In genomic region chr5:84361572-84361971, GRCh38 we compare ENCODE assay signal across 30 cellular contexts. TPM values are rescaled to one million over a fixed set of nuclear protein-coding genes. Genes with fewer than 3 reads are reported as not detected.
"Had no signal": no experiment of that assay in that cellular context is flagged by ENCODE, and none has a peak within 500 bp of the region (broad histone marks: within the 10 kb centered on the region; RNA-seq: fewer than 3 reads in every experiment).

No MANE protein-coding gene starts in this region.

- H3K27ac Mint-ChIP-seq: activated CD4-positive, alpha-beta T cell treated with anti-CD3 and anti-CD28 coated beads, Interleukin-2, amount 10 ng/mL, durations not matched to agents 24 days and 14 days; activated CD8-positive, alpha-beta T cell treated with anti-CD3 and anti-CD28 coated beads for 36 hours; activated naive CD4-positive, alpha-beta T cell treated with anti-CD3 and anti-CD28 coated beads, Interleukin-2, amount 50 U/mL, for 24 hours; activated naive CD8-positive, alpha-beta T cell treated with anti-CD3 and anti-CD28 coated beads, Interleukin-2, amount 10 ng/mL, durations not matched to agents 7 days and 5 days; activated T-cell treated with anti-CD3 and anti-CD28 coated beads, Interleukin-2, amount 50 U/mL, for 24 hours; activated T-helper 2 cell treated with anti-CD3 and anti-CD28 coated beads, Interferon-gamma antibody, Interleukin-2, Interleukin-4, amounts not matched to agents 10 μg/mL and 5 μg/mL and 100 μg/mL, durations not matched to agents 14 hours and 24 hours and 36 hours had no signal

- H3K27ac ChIP-seq: ascending aorta, body of pancreas, breast epithelium, PC-9, RWPE1, SK-N-MC had no signal

- H3K4me1 ChIP-seq: ascending aorta, body of pancreas, breast epithelium had no signal

- H3K4me3 ChIP-seq: ascending aorta, body of pancreas, breast epithelium, K562, PC-9, SK-N-MC had no signal

- H3K9me3 ChIP-seq: ascending aorta, body of pancreas, breast epithelium had no signal

- H3K27me3 Mint-ChIP-seq: activated CD4-positive, alpha-beta T cell treated with anti-CD3 and anti-CD28 coated beads, Interleukin-2, amount 10 ng/mL, durations not matched to agents 24 days and 14 days; activated CD8-positive, alpha-beta T cell treated with anti-CD3 and anti-CD28 coated beads for 36 hours; activated naive CD4-positive, alpha-beta T cell treated with anti-CD3 and anti-CD28 coated beads, Interleukin-2, amount 50 U/mL, for 24 hours; activated naive CD8-positive, alpha-beta T cell treated with anti-CD3 and anti-CD28 coated beads, Interleukin-2, amount 10 ng/mL, durations not matched to agents 7 days and 5 days; activated T-cell treated with anti-CD3 and anti-CD28 coated beads, Interleukin-2, amount 50 U/mL, for 24 hours had no signal

- H3K27me3 ChIP-seq: ascending aorta, body of pancreas, breast epithelium had no signal

- H2AFZ ChIP-seq: PC-9 had no signal

- H3K4me1 Mint-ChIP-seq: activated CD4-positive, alpha-beta T cell treated with anti-CD3 and anti-CD28 coated beads, Interleukin-2, amount 10 ng/mL, durations not matched to agents 24 days and 14 days; activated naive CD4-positive, alpha-beta T cell treated with anti-CD3 and anti-CD28 coated beads, Interleukin-2, amount 50 U/mL, for 24 hours; activated naive CD8-positive, alpha-beta T cell treated with anti-CD3 and anti-CD28 coated beads, Interleukin-2, amount 10 ng/mL, durations not matched to agents 7 days and 5 days had no signal

- H3K4me2 ChIP-seq: PC-9 had no signal

- FAIRE-seq: K562, RCC 7860 had no signal

- H3K4me3 Mint-ChIP-seq: activated CD4-positive, alpha-beta T cell treated with anti-CD3 and anti-CD28 coated beads, Interleukin-2, amount 10 ng/mL, durations not matched to agents 24 days and 14 days; activated CD8-positive, alpha-beta T cell treated with anti-CD3 and anti-CD28 coated beads for 36 hours; activated naive CD4-positive, alpha-beta T cell treated with anti-CD3 and anti-CD28 coated beads, Interleukin-2, amount 50 U/mL, for 24 hours; activated naive CD8-positive, alpha-beta T cell treated with anti-CD3 and anti-CD28 coated beads, Interleukin-2, amount 10 ng/mL, durations not matched to agents 7 days and 5 days; activated T-cell treated with anti-CD3 and anti-CD28 coated beads, Interleukin-2, amount 50 U/mL, for 24 hours had no signal

- H3K9me3 Mint-ChIP-seq: activated CD4-positive, alpha-beta T cell treated with anti-CD3 and anti-CD28 coated beads, Interleukin-2, amount 10 ng/mL, durations not matched to agents 24 days and 14 days; activated CD8-positive, alpha-beta T cell treated with anti-CD3 and anti-CD28 coated beads for 36 hours; activated naive CD8-positive, alpha-beta T cell treated with anti-CD3 and anti-CD28 coated beads, Interleukin-2, amount 10 ng/mL, durations not matched to agents 7 days and 5 days; activated T-cell treated with anti-CD3 and anti-CD28 coated beads, Interleukin-2, amount 50 U/mL, for 24 hours; activated T-helper 2 cell treated with anti-CD3 and anti-CD28 coated beads, Interferon-gamma antibody, Interleukin-2, Interleukin-4, amounts not matched to agents 10 μg/mL and 5 μg/mL and 100 μg/mL, durations not matched to agents 14 hours and 24 hours and 36 hours had no signal

- DNase-seq: activated CD4-positive, alpha-beta T cell treated with anti-CD3 and anti-CD28 coated beads, Interleukin-2, amount 10 ng/mL, durations not matched to agents 24 days and 14 days; activated CD4-positive, alpha-beta T cell treated with anti-CD3 and anti-CD28 coated beads, Interleukin-2, amount 50 U/mL, for 4 hours; activated CD8-positive, alpha-beta T cell treated with anti-CD3 and anti-CD28 coated beads for 36 hours; activated gamma-delta T cell; activated naive CD4-positive, alpha-beta T cell treated with Interleukin-2 at 50 U/mL for 16 hours; activated naive CD8-positive, alpha-beta T cell treated with anti-CD3 and anti-CD28 coated beads, Interleukin-2, amount 10 ng/mL, durations not matched to agents 7 days and 5 days; activated T-cell treated with anti-CD3 and anti-CD28 coated beads, Interleukin-2, amount 50 U/mL, for 24 hours; amygdala; body of pancreas; NCI-H1105 treated with DMSO at 0.1 percent for 48 hours; NCI-H1436; NCI-H1694; NCI-H2029; NCI-H345; NCI-H524 treated with DMSO at 0.1 percent for 48 hours; NCI-H748 treated with DMSO at 0.1 percent for 48 hours; NK-92 treated with Interleukin-12 subunit alpha and Interleukin-12 subunit beta, amount 100 ng/mL, for 24 hours; PC-9; SIG-M5; T1000 had no signal

- H3K36me3 ChIP-seq: ascending aorta, breast epithelium had no signal

- H3K36me3 Mint-ChIP-seq: activated naive CD4-positive, alpha-beta T cell treated with anti-CD3 and anti-CD28 coated beads, Interleukin-2, amount 50 U/mL, for 24 hours; activated naive CD8-positive, alpha-beta T cell treated with anti-CD3 and anti-CD28 coated beads, Interleukin-2, amount 10 ng/mL, durations not matched to agents 7 days and 5 days had no signal

RNA-seq across cellular contexts. Expression of gene EDIL3, which starts 23.1 kb away (rescaled TPM):
- total RNA-seq: activated CD4-positive, alpha-beta T cell treated with anti-CD3 and anti-CD28 coated beads, Interleukin-2, amount 10 ng/mL, durations not matched to agents 24 days and 14 days; activated CD8-positive, alpha-beta T cell treated with anti-CD3 and anti-CD28 coated beads for 36 hours; activated naive CD8-positive, alpha-beta T cell treated with anti-CD3 and anti-CD28 coated beads, Interleukin-2, amount 10 ng/mL, durations not matched to agents 7 days and 5 days; activated T-helper 2 cell treated with anti-CD3 and anti-CD28 coated beads, Interferon-gamma antibody, Interleukin-2, Interleukin-4, amounts not matched to agents 10 μg/mL and 5 μg/mL and 100 μg/mL, durations not matched to agents 14 hours and 24 hours and 36 hours; T-helper 1 cell treated with Interleukin-12 subunit alpha and Interleukin-12 subunit beta and Interleukin-4 antibody, amounts not matched to agents 30 ng/mL and 1 ng/mL, for 36 hours; T-helper 2 cell treated with Interferon-gamma antibody and Interleukin-4, amounts not matched to agents 100 ng/mL and 5 ng/mL, for 36 hours had no signal
